Comparison of ENCODE assay signal across 18 cellular contexts in the genomic region with DNA sequence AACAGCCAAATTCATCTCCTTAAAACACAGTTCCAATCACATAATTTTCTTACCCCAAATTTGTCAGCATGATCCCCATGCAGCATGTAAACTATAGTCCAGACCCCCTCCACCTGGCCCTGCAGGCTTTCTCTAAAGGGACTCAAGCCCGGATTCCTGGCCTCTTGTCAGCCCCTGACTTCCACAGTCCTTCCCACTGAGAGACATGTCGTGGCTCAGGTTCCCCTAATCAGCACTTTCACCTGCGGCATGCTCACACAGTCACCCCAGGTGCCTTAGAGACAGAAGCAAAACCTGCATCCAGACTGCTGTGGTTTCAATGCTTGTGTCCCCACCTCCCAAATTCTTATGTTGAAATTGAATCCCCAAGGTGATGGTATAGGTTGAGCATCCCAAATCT.
"Had no signal": no experiment of that assay in that cellular context is flagged by ENCODE, and none has a peak within 500 bp of the region (broad histone marks: within the 10 kb centered on the region; RNA-seq: fewer than 3 reads in every experiment).

No MANE protein-coding gene starts in this region.

- H3K4me1 ChIP-seq: left ventricle myocardium inferior, sigmoid colon, testis, upper lobe of left lung had no signal

- H3K27ac Mint-ChIP-seq: activated naive CD8-positive, alpha-beta T cell; effector memory CD8-positive, alpha-beta T cell; stimulated activated effector memory CD8-positive, alpha-beta T cell treated with anti-CD3 and anti-CD28 coated beads, Interleukin-12 subunit alpha, Interleukin-12 subunit beta, amount 100 ng/mL, for 72 hours; T-helper 17 cell had no signal

- H3K4me3 ChIP-seq: left ventricle myocardium inferior, ovary, sigmoid colon, testis, upper lobe of left lung had no signal

- H3K9me3 ChIP-seq: left ventricle myocardium inferior, ovary, sigmoid colon, testis, upper lobe of left lung had no signal

- H3K27me3 ChIP-seq: ovary, sigmoid colon, testis, upper lobe of left lung had no signal

- H3K4me3 Mint-ChIP-seq: activated naive CD8-positive, alpha-beta T cell; effector memory CD8-positive, alpha-beta T cell; stimulated activated effector memory CD8-positive, alpha-beta T cell treated with anti-CD3 and anti-CD28 coated beads, Interleukin-12 subunit alpha, Interleukin-12 subunit beta, amount 100 ng/mL, for 72 hours; T-helper 17 cell had no signal

- H3K27ac ChIP-seq: epithelial cell of prostate, left ventricle myocardium inferior, ovary, sigmoid colon, testis, upper lobe of left lung, VCaP had no signal

- H3K4me1 Mint-ChIP-seq: stimulated activated effector memory CD8-positive, alpha-beta T cell treated with anti-CD3 and anti-CD28 coated beads, Interleukin-12 subunit alpha, Interleukin-12 subunit beta, amount 100 ng/mL, for 72 hours; T-helper 17 cell had no signal

- DNase-seq: activated CD4-positive, alpha-beta T cell treated with anti-CD3 and anti-CD28 coated beads for 1 hour; activated CD4-positive, alpha-beta T cell treated with anti-CD3 and anti-CD28 coated beads, Interleukin-2, amount 50 U/mL, for 48 hours; dermis blood vessel endothelial cell; effector memory CD8-positive, alpha-beta T cell; foreskin fibroblast; hippocampal formation; left ventricle myocardium inferior; mammary epithelial cell; ovary; sigmoid colon; stimulated activated CD4-positive, alpha-beta T cell treated with anti-CD3 and anti-CD28 coated beads, Interleukin-4, amount 100 ng/mL, for 24 hours; T-helper 17 cell; testis; upper lobe of left lung had no signal

- H3K36me3 ChIP-seq: left ventricle myocardium inferior, ovary, sigmoid colon, upper lobe of left lung had no signal

- H3K36me3 Mint-ChIP-seq: activated naive CD8-positive, alpha-beta T cell; stimulated activated effector memory CD8-positive, alpha-beta T cell treated with anti-CD3 and anti-CD28 coated beads, Interleukin-12 subunit alpha, Interleukin-12 subunit beta, amount 100 ng/mL, for 72 hours had no signal
